Comparison of ENCODE assay signal across 1 cellular context in genomic region chr5:32173394-32174010, GRCh38.
TF ChIP-seq lines count a peak whose summit lies in the region.

No MANE protein-coding gene starts in this region.

TF ChIP-seq in GM23338, 12 proteins besides CTCF, POLR2A, EP300 and RAD21 (continued from another document):
- TF ChIP-seq EZH2phosphoT487 (IDR thresholded peaks at IDR 0.05; ENCODE audit: unreplicated experiment) (no peak), CREB1 (CRISPR knock-in tag; IDR thresholded peaks at IDR 0.05; ENCODE audit: low read depth) (no peak), JUNB (IDR thresholded peaks at IDR 0.05; ENCODE audit: unreplicated experiment) (no peak), ZNF331 (CRISPR knock-in tag; IDR thresholded peaks at IDR 0.05; ENCODE audit: low read depth) (no peak), ZNF114 (CRISPR knock-in tag; IDR thresholded peaks at IDR 0.05) (no peak), EZH2 (IDR thresholded peaks at IDR 0.05; ENCODE audit: low read depth, unreplicated experiment) (no peak)
- TF ChIP-seq, protein P1, sequence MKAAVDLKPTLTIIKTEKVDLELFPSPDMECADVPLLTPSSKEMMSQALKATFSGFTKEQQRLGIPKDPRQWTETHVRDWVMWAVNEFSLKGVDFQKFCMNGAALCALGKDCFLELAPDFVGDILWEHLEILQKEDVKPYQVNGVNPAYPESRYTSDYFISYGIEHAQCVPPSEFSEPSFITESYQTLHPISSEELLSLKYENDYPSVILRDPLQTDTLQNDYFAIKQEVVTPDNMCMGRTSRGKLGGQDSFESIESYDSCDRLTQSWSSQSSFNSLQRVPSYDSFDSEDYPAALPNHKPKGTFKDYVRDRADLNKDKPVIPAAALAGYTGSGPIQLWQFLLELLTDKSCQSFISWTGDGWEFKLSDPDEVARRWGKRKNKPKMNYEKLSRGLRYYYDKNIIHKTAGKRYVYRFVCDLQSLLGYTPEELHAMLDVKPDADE (IDR thresholded peaks at IDR 0.05): no peak
TF ChIP-seq in GM23338: peak in this region for 0.
